8 cellular contexts compared by ENCODE assay signal in genomic region chr6:693737-694038, GRCh38. TPM values are rescaled to one million over a fixed set of nuclear protein-coding genes. Genes with fewer than 3 reads are reported as not detected.
DNase-seq lines count a peak whose midpoint lies in the region; ATAC-seq and TF ChIP-seq lines count a peak whose summit lies in the region.

No MANE protein-coding gene starts in this region.

- ATAC-seq in heart right ventricle, result peak in 1 of 8 donors; percentile 41
- no peak for ATAC-seq in lower lobe of right lung
- ATAC-seq in GM19035 (IDR thresholded peaks at IDR 0.05; ENCODE audit: unreplicated experiment), result no peak

- intact Hi-C loops in heart right ventricle (cut with DNase I) (no loop called here), lower lobe of right lung (cut with DNase I) (no loop called here)

- H3K9ac ChIP-seq in adipocyte (ENCODE audit: low read length), result no peak overlapping the region

- no peak for TF ChIP-seq POLR2A in Peyer's patch (IDR thresholded peaks at IDR 0.05)

- H3K27me3 ChIP-seq in heart right ventricle (no peaks in the 10 kb centered on the region), right atrium auricular region (no peaks in the 10 kb centered on the region), adipocyte (replicated peaks; ENCODE audit: control insufficient read depth, insufficient read depth, low read length) (no peaks in the 10 kb centered on the region), lower lobe of right lung (ENCODE audit: low read depth) (no peaks in the 10 kb centered on the region), Peyer's patch (no peaks in the 10 kb centered on the region)

- no peaks in the 10 kb centered on the region for H3K9me3 ChIP-seq in heart right ventricle
- no peaks in the 10 kb centered on the region for H3K9me3 ChIP-seq in right atrium auricular region
- no peaks in the 10 kb centered on the region for H3K9me3 ChIP-seq in adipocyte (ENCODE audit: control insufficient read depth, low read length)
- H3K9me3 ChIP-seq in lower lobe of right lung, result no peaks in the 10 kb centered on the region
- no peaks in the 10 kb centered on the region for H3K9me3 ChIP-seq in Peyer's patch

- TF ChIP-seq CTCF in heart right ventricle (IDR thresholded peaks at IDR 0.05), result no peak
- no peak for TF ChIP-seq CTCF in right atrium auricular region (IDR thresholded peaks at IDR 0.05)
- TF ChIP-seq CTCF in lower lobe of right lung (IDR thresholded peaks at IDR 0.05), result no peak
- TF ChIP-seq CTCF in Peyer's patch (IDR thresholded peaks at IDR 0.05), result no peak

- H3K4me3 ChIP-seq in heart right ventricle, result peak overlapping the region in 8 of 10 donors; percentile 79 to 98 (median 89)
- H3K4me3 ChIP-seq in right atrium auricular region, result peak overlapping the region in 1 of 2 donors; percentile 96
- peak overlapping the region; percentile 95 for H3K4me3 ChIP-seq in adipocyte (ENCODE audit: low read length)
- peak overlapping the region; percentile 84 for H3K4me3 ChIP-seq in lower lobe of right lung
- H3K4me3 ChIP-seq in urinary bladder (ENCODE audit: low read depth, low read length), result peak overlapping the region; percentile 98
- peak overlapping the region in 2 of 4 donors; percentile 85 to 87 for H3K4me3 ChIP-seq in Peyer's patch

- WGBS in heart right ventricle, 2 donors, result 92 to 93% methylated on average over 12 of the region's 12 CpGs
- 91% methylated on average over 12 of the region's 12 CpGs for WGBS in urinary bladder

- DNase-seq in heart right ventricle (no peak), right atrium auricular region (ENCODE audit: low spot score) (no peak), adipocyte (ENCODE audit: low read depth) (no peak), lower lobe of right lung (no peak), SW 1271 (lab: John Stamatoyannopoulos, UW) (no peak), Peyer's patch (no peak)

- peaks cover 0 to 23% (median 15%) of the 10 kb centered on the region in 9 donors for H3K4me1 ChIP-seq in heart right ventricle
- peaks cover 0 to 23% of the 10 kb centered on the region in 2 donors for H3K4me1 ChIP-seq in right atrium auricular region
- H3K4me1 ChIP-seq in adipocyte (ENCODE audit: control insufficient read depth, insufficient read depth, low read length), result peaks cover 5% of the 10 kb centered on the region
- peaks cover 21% of the 10 kb centered on the region for H3K4me1 ChIP-seq in lower lobe of right lung
- no peaks in the 10 kb centered on the region for H3K4me1 ChIP-seq in urinary bladder (ENCODE audit: insufficient read depth)
- peaks cover 0 to 11% (median 3%) of the 10 kb centered on the region in 4 donors for H3K4me1 ChIP-seq in Peyer's patch

- no peak overlapping the region for H3K27ac ChIP-seq in heart right ventricle
- H3K27ac ChIP-seq in right atrium auricular region, result no peak overlapping the region
- no peak overlapping the region for H3K27ac ChIP-seq in lower lobe of right lung
- H3K27ac ChIP-seq in urinary bladder (ENCODE audit: low read depth), result no peak overlapping the region
- H3K27ac ChIP-seq in Peyer's patch, result no peak overlapping the region

- H3K36me3 ChIP-seq in heart right ventricle (peaks cover 0 to 9% (median 0%) of the 10 kb centered on the region in 9 donors), right atrium auricular region (no peaks in the 10 kb centered on the region), adipocyte (ENCODE audit: control insufficient read depth, insufficient read depth, low read length, severe bottlenecking) (peaks cover 5% of the 10 kb centered on the region), lower lobe of right lung (peaks cover 3% of the 10 kb centered on the region), urinary bladder (ENCODE audit: insufficient read depth) (no peaks in the 10 kb centered on the region), Peyer's patch (no peaks in the 10 kb centered on the region)

RNA-seq across cellular contexts. Expression of gene EXOC2, which starts 0.7 kb away (rescaled TPM):
- 10 to 100 TPM; 10.2 to 18.4 (median 14.3) TPM for total RNA-seq in heart right ventricle
- 1 to 10 TPM; 4.0 to 7.5 TPM for polyA plus RNA-seq in heart right ventricle
- total RNA-seq in right atrium auricular region, result 10 to 100 TPM; 12.9 to 16.1 TPM
- total RNA-seq in lower lobe of right lung, result 28.5 TPM
- 29.9 TPM for total RNA-seq in urinary bladder
- polyA plus RNA-seq in urinary bladder, result 11.8 TPM
- total RNA-seq in Peyer's patch, result 10 to 100 TPM; 10.3 to 23.9 (median 19.1) TPM

RNA-seq across cellular contexts. Expression of gene HUS1B, which starts 36.8 kb away (rescaled TPM):
- total RNA-seq in heart right ventricle (under 1 TPM in 6 of 10 donors, not detected in 4; 0.25 to 0.57 (median 0.36) TPM), right atrium auricular region (under 1 TPM in 1 of 2 donors, not detected in 1; 0.47 TPM), lower lobe of right lung (1.1 TPM), urinary bladder (2.2 TPM), Peyer's patch (10 to 100 TPM in 1 of 4 donors, 1 to 10 TPM in 3; 3.1 to 10.7 (median 4.8) TPM)
- polyA plus RNA-seq in heart right ventricle (under 1 TPM in 1 of 2 donors, not detected in 1; 0.13 TPM), urinary bladder (0.34 TPM)
